In the genomic region with DNA sequence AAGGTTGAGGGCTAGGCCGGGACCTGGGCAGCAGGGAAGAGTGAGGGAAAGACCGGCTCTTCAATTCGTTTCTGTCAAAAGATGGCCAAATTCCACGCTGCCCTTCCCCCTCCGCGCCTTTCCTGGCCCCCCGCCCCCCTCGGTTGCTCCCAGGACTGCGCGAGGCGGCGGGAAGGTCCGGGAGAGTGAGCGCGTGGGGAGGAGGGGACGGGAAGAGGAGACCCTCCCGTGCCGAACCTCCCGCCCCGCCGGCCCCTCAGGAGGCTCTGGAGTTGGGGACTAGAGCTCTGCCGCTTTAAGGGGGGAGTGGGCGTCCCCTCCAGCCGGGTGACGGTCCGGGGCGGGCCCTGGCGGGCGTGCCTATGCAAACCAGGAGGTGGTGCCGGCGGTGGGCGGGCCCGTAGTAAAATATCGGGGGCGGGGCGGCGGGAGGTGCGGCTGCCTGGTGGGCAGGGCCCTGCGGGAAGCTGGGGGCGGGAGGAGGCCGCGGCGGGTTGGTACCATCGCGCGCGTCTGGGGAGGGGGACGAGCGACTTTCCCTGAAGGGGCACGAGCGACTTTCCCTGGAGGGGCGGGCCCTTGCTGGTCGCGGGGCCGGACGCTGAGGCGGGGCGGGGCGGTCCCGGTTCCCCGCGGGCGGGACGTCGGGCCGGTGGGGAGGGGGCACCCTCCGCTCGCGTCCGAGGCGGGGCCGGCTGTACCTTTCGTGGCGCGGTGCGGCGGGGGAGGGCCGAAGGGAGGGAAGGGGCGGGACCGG, we compare ENCODE assay signal across 1 cellular context.
TF ChIP-seq lines count a peak whose summit lies in the region.

No MANE protein-coding gene starts in this region.

TF ChIP-seq in H1, 55 proteins besides CTCF, POLR2A, EP300 and RAD21:
- TF ChIP-seq JUN (IDR thresholded peaks at IDR 0.05; ENCODE audit: low read depth, low read length) (no peak), TAF1 (IDR thresholded peaks at IDR 0.05; ENCODE audit: low read depth, low read length) (peak; percentile 88), SRF (IDR thresholded peaks at IDR 0.05; ENCODE audit: low read depth, low read length) (no peak), CEBPB (IDR thresholded peaks at IDR 0.05; ENCODE audit: low read depth, low read length) (no peak), PHF8 (conservative IDR thresholded peaks at IDR 0.05; ENCODE audit: low read depth, low read length) (peak; percentile 86), CHD2 (IDR thresholded peaks at IDR 0.05; ENCODE audit: low read length) (0 out of 2 replicates have a peak, but pooled peaks have one; percentile 10), SUZ12 (IDR thresholded peaks at IDR 0.05; ENCODE audit: low read length) (no peak), BACH1 (IDR thresholded peaks at IDR 0.05; ENCODE audit: low read length) (peak; percentile 88), TBP (IDR thresholded peaks at IDR 0.05; ENCODE audit: low read depth, low read length) (peak; percentile 88), SP4 (IDR thresholded peaks at IDR 0.05; ENCODE audit: low read length) (0 out of 2 replicates have a peak, but pooled peaks have one; percentile 48), RFX5 (IDR thresholded peaks at IDR 0.05; ENCODE audit: borderline replicate concordance, low read depth, low read length) (no peak), RXRA (IDR thresholded peaks at IDR 0.05; ENCODE audit: insufficient read depth, low read depth, low read length) (no peak), MAFK (IDR thresholded peaks at IDR 0.05; ENCODE audit: low read depth, low read length) (no peak), GABPA (IDR thresholded peaks at IDR 0.05; ENCODE audit: borderline replicate concordance, insufficient read depth, low read length) (no peak), GTF2F1 (IDR thresholded peaks at IDR 0.05; ENCODE audit: borderline replicate concordance, low read depth, low read length) (no peak), KDM1A (IDR thresholded peaks at IDR 0.05; ENCODE audit: borderline replicate concordance, low read length) (no peak), SIRT6 (IDR thresholded peaks at IDR 0.05; ENCODE audit: low read length) (no peak), POLR2AphosphoS5 (IDR thresholded peaks at IDR 0.05; ENCODE audit: low read depth, low read length) (peak; percentile 87), EGR1 (IDR thresholded peaks at IDR 0.05; ENCODE audit: borderline replicate concordance, low read depth, low read length) (peak; percentile 6; the same call in 1 of the 2 replicates), SP2 (IDR thresholded peaks at IDR 0.05; ENCODE audit: low read length) (no peak), CHD1 (IDR thresholded peaks at IDR 0.05; ENCODE audit: low read depth, low read length) (no peak), ASH2L (IDR thresholded peaks at IDR 0.05; ENCODE audit: low read length) (no peak), FOSL1 (IDR thresholded peaks at IDR 0.05; ENCODE audit: insufficient read depth, low read depth, low read length) (no peak), YY1 (IDR thresholded peaks at IDR 0.05; ENCODE audit: low read depth, low read length) (no peak), SAP30 (IDR thresholded peaks at IDR 0.05; ENCODE audit: insufficient read depth, insufficient replicate concordance, low read length) (no peak), ZNF274 (IDR thresholded peaks at IDR 0.05; ENCODE audit: borderline replicate concordance, extremely low read depth, low read length) (no peak), TEAD4 (IDR thresholded peaks at IDR 0.05; ENCODE audit: low read depth, low read length) (0 out of 2 replicates have a peak, but pooled peaks have one; percentile 16), HDAC6 (IDR thresholded peaks at IDR 0.05; ENCODE audit: low read depth, low read length) (no peak), TAF7 (optimal IDR thresholded peaks at IDR 0.05; ENCODE audit: borderline replicate concordance, low read depth, low read length) (peak; percentile 82), CTBP2 (IDR thresholded peaks at IDR 0.05; ENCODE audit: borderline replicate concordance, insufficient read depth, insufficient read length, low read length) (no peak), BRCA1 (IDR thresholded peaks at IDR 0.05; ENCODE audit: low read depth, low read length) (no peak), KDM4A (IDR thresholded peaks at IDR 0.05; ENCODE audit: low read depth, low read length, severe bottlenecking) (peak; percentile 43), SIN3A (conservative IDR thresholded peaks at IDR 0.05 in 1 of 2, IDR thresholded peaks at IDR 0.05 in 1 of 2; ENCODE audit: low read depth in 1 of 2, low read length in 2 of 2) (peak in 1 of 2 experiments; percentile 63; a peak in 2 of 4 replicates), NANOG (IDR thresholded peaks at IDR 0.05; ENCODE audit: insufficient read depth, low read depth, low read length, poor library complexity, severe bottlenecking) (no peak), RNF2 (IDR thresholded peaks at IDR 0.05; ENCODE audit: borderline replicate concordance, low read depth, low read length, missing control alignments, poor library complexity, severe bottlenecking) (no peak), SP1 (IDR thresholded peaks at IDR 0.05; ENCODE audit: low read depth, low read length) (0 out of 2 replicates have a peak, but pooled peaks have one; percentile 21), KDM5A (IDR thresholded peaks at IDR 0.05; ENCODE audit: low read length) (no peak), CBX5 (IDR thresholded peaks at IDR 0.05; ENCODE audit: low read depth, low read length) (no peak), HDAC2 (IDR thresholded peaks at IDR 0.05; ENCODE audit: borderline replicate concordance in 1 of 2, low read depth in 2 of 2, low read length in 2 of 2) (peak in 1 of 2 experiments; percentile 94; a peak in 2 of 4 replicates), JUND (IDR thresholded peaks at IDR 0.05; ENCODE audit: low read length) (no peak)
- TF ChIP-seq, protein P1, sequence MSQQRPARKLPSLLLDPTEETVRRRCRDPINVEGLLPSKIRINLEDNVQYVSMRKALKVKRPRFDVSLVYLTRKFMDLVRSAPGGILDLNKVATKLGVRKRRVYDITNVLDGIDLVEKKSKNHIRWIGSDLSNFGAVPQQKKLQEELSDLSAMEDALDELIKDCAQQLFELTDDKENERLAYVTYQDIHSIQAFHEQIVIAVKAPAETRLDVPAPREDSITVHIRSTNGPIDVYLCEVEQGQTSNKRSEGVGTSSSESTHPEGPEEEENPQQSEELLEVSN (IDR thresholded peaks at IDR 0.05): peak; percentile 57
- TF ChIP-seq, protein P2, sequence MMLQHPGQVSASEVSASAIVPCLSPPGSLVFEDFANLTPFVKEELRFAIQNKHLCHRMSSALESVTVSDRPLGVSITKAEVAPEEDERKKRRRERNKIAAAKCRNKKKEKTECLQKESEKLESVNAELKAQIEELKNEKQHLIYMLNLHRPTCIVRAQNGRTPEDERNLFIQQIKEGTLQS (IDR thresholded peaks at IDR 0.05; ENCODE audit: insufficient read depth, low read depth, low read length): no peak
- TF ChIP-seq, protein P3, sequence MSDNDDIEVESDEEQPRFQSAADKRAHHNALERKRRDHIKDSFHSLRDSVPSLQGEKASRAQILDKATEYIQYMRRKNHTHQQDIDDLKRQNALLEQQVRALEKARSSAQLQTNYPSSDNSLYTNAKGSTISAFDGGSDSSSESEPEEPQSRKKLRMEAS (IDR thresholded peaks at IDR 0.05): peak; percentile 27; the same call in 1 of the 2 replicates
